8 cellular contexts compared by ENCODE assay signal in the genomic region with DNA sequence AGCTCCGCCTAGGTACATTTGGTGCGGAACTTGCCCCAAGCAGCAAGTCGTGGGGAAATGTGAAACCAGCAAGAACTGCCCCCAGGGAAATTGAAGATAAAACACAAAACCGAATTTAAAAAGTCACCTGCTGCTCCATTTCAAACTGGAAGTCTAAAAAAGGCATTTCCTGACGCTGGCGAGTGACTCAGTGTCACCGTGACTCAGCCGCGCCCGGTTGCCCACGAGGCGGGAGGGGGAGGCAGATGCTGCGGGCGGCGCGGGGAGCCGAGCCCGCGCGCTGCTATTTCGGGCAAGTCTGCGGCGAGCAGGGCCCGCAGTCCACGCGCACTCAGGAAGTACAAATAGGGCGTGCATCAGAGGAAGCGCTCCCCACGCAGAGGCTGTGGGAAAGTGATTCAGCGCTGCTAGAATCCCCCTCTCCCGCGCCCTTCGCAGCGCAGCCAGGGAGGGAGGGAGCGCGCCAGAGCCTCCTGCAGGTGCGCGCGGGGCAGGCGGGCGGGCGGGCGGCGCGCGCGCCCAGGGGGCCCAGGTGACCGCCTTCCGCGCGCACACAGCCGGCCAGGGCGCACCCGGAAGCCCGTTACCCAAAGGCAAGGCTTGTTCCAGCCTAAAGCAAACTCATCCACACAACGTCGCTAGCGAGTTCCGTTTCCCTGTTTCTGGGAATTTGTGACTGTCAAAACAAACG.
DNase-seq lines count a peak whose midpoint lies in the region; ATAC-seq, FAIRE-seq and TF ChIP-seq lines count a peak whose summit lies in the region.

No MANE protein-coding gene starts in this region.

- peak overlapping the region; percentile 61 for H3K27ac Mint-ChIP-seq in endodermal cell

- H3K9ac ChIP-seq in endodermal cell (ENCODE audit: extremely low read depth, low read length, poor library complexity, severe bottlenecking) = peak overlapping the region; percentile 65

- H3K4me2 ChIP-seq in A549 = peak overlapping the region; percentile 89

- H3K27me3 ChIP-seq in endodermal cell (ENCODE audit: control insufficient read depth, insufficient read depth, low read length, poor library complexity, severe bottlenecking) (no peaks in the 10 kb centered on the region), mononuclear cell (ENCODE audit: insufficient read depth, low read length) (peaks cover 2% of the 10 kb centered on the region)

- H3K36me3 Mint-ChIP-seq in endodermal cell (ENCODE audit: low read depth) = no peaks in the 10 kb centered on the region

- H3K27ac ChIP-seq in A549 (peak overlapping the region; percentile 84 to 91), endodermal cell (ENCODE audit: low read depth, low read length) (no peak overlapping the region)

- H3K27me3 Mint-ChIP-seq in endodermal cell (ENCODE audit: insufficient read depth) = peaks cover 4% of the 10 kb centered on the region

- no peak for FAIRE-seq in A549 (lab: Jason Lieb, UNC)

- peaks cover 21% of the 10 kb centered on the region for H3K4me1 Mint-ChIP-seq in endodermal cell

- peak overlapping the region; percentile 70 for H3K4me3 Mint-ChIP-seq in endodermal cell

- DNase-seq in A549 (ENCODE audit: low read depth in 1 of 2, low spot score in 1 of 2) (peak; percentile 57 to 66), NCI-H526 (lab: John Stamatoyannopoulos, UW) (peak; percentile 59 to 88), endodermal cell (peak; percentile 85)
- peak; percentile 19 to 46 for DNase-seq in activated CD8-positive, alpha-beta memory T cell treated with anti-CD3 and anti-CD28 coated beads for 4 hours (ENCODE audit: low read depth in 2 of 2)
- peak; percentile 65 to 66 for DNase-seq in stimulated activated CD8-positive, alpha-beta memory T cell treated with anti-CD3 and anti-CD28 coated beads, Interleukin-15, amount 100 ng/mL, for 48 hours (ENCODE audit: low read depth in 2 of 2)

- peaks cover 1% of the 10 kb centered on the region for H3K9me3 Mint-ChIP-seq in endodermal cell

- H3K4me3 ChIP-seq in A549 (peak overlapping the region; percentile 64), endodermal cell (ENCODE audit: low read length) (peak overlapping the region; percentile 89), mononuclear cell (ENCODE audit: low read length) (peak overlapping the region; percentile 51)

- WGBS in A549 (ENCODE audit: missing lambda C conversion rate) = 1% methylated on average over 4 of the region's 60 CpGs
- 1 to 3% methylated on average over 39 to 60 of the region's 60 CpGs for WGBS in endodermal cell (ENCODE audit: insufficient coverage in 1 of 2, insufficient read length in 1 of 2), 2 experiments

- ATAC-seq in A549 (peak; percentile 85 to 86), GM18870 (IDR thresholded peaks at IDR 0.05; ENCODE audit: unreplicated experiment) (peak; percentile 53), HG03103 (IDR thresholded peaks at IDR 0.05; ENCODE audit: low read depth, unreplicated experiment) (peak; percentile 50)

- no peaks in the 10 kb centered on the region for H3K36me3 ChIP-seq in endodermal cell (ENCODE audit: control insufficient read depth, insufficient read depth, low read length)

- TF ChIP-seq RAD21 in A549 (conservative IDR thresholded peaks at IDR 0.05 in 1 of 2, IDR thresholded peaks at IDR 0.05 in 1 of 2) = 0 out of 5 replicates have a peak, but pooled peaks of 1 of the 2 experiments have one; percentile 10

- peaks cover 7% of the 10 kb centered on the region; the same call in 1 of the 3 replicates for H3K4me1 ChIP-seq in A549
- H3K4me1 ChIP-seq in endodermal cell (ENCODE audit: control insufficient read depth, insufficient read depth, low read length) = peaks cover 9% of the 10 kb centered on the region
- peaks cover 25% of the 10 kb centered on the region for H3K4me1 ChIP-seq in mononuclear cell (ENCODE audit: insufficient read depth, low read length)

- CTCF ChIA-PET in A549 (lab: Yijun Ruan, JAX) = interaction anchor here (0.6 to 3.0 kb wide), 4 partner anchors 9 to 1179 kb away, joined by 3 to 11 read pairs (median 6); no protein-coding TSS in a partner anchor

- no peak for TF ChIP-seq EP300 in A549 (IDR thresholded peaks at IDR 0.05)

- H3K9me3 ChIP-seq in A549 = no peaks in the 10 kb centered on the region
- no peaks in the 10 kb centered on the region for H3K9me3 ChIP-seq in endodermal cell (ENCODE audit: control insufficient read depth, low read length)
- peaks cover 9% of the 10 kb centered on the region for H3K9me3 ChIP-seq in mononuclear cell (ENCODE audit: low read depth, low read length)

- TF ChIP-seq CTCF in A549 (IDR thresholded peaks at IDR 0.05) = no peak; the same call in 2 of the 3 replicates
- TF ChIP-seq CTCF in endodermal cell (conservative IDR thresholded peaks at IDR 0.05) = peak; percentile 9

- no peak for TF ChIP-seq POLR2A in A549 (IDR thresholded peaks at IDR 0.05; ENCODE audit: low read length)

- POLR2A ChIA-PET in A549 (lab: Yijun Ruan, JAX) = no interaction called here

TF ChIP-seq in A549, 52 proteins besides CTCF, POLR2A, EP300 and RAD21 (continues in another document):
- TF ChIP-seq RFX5 (IDR thresholded peaks at IDR 0.05) (no peak), TP53 (CRISPR knock-in tag; IDR thresholded peaks at IDR 0.05) (no peak), ZC3H11A (IDR thresholded peaks at IDR 0.05) (no peak), CEBPB (IDR thresholded peaks at IDR 0.05) (no peak), POLR2AphosphoS2 (conservative IDR thresholded peaks at IDR 0.05; ENCODE audit: low read length) (no peak), HOXB13 (CRISPR knock-in tag; IDR thresholded peaks at IDR 0.05; ENCODE audit: low read depth) (no peak), MYC (IDR thresholded peaks at IDR 0.05; ENCODE audit: borderline replicate concordance, low read length) (peak; percentile 51; the same call in 1 of the 2 replicates), CBX8 (IDR thresholded peaks at IDR 0.05) (no peak), MAZ (IDR thresholded peaks at IDR 0.05; ENCODE audit: borderline replicate concordance, low read depth, low read length) (no peak), HDAC2 (IDR thresholded peaks at IDR 0.05) (no peak), NFE2L2 (conservative IDR thresholded peaks at IDR 0.05; ENCODE audit: low read length) (peak; percentile 22; the same call in 1 of the 2 replicates), JUN (IDR thresholded peaks at IDR 0.05) (no peak), FOXS1 (CRISPR knock-in tag; IDR thresholded peaks at IDR 0.05) (no peak), EHMT2 (IDR thresholded peaks at IDR 0.05; ENCODE audit: low read depth) (no peak), CHD4 (IDR thresholded peaks at IDR 0.05; ENCODE audit: borderline replicate concordance) (no peak)
- TF ChIP-seq, protein P1, sequence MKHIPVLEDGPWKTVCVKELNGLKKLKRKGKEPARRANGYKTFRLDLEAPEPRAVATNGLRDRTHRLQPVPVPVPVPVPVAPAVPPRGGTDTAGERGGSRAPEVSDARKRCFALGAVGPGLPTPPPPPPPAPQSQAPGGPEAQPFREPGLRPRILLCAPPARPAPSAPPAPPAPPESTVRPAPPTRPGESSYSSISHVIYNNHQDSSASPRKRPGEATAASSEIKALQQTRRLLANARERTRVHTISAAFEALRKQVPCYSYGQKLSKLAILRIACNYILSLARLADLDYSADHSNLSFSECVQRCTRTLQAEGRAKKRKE (CRISPR knock-in tag; IDR thresholded peaks at IDR 0.05; ENCODE audit: low read depth) = no peak
- TF ChIP-seq, protein P2, sequence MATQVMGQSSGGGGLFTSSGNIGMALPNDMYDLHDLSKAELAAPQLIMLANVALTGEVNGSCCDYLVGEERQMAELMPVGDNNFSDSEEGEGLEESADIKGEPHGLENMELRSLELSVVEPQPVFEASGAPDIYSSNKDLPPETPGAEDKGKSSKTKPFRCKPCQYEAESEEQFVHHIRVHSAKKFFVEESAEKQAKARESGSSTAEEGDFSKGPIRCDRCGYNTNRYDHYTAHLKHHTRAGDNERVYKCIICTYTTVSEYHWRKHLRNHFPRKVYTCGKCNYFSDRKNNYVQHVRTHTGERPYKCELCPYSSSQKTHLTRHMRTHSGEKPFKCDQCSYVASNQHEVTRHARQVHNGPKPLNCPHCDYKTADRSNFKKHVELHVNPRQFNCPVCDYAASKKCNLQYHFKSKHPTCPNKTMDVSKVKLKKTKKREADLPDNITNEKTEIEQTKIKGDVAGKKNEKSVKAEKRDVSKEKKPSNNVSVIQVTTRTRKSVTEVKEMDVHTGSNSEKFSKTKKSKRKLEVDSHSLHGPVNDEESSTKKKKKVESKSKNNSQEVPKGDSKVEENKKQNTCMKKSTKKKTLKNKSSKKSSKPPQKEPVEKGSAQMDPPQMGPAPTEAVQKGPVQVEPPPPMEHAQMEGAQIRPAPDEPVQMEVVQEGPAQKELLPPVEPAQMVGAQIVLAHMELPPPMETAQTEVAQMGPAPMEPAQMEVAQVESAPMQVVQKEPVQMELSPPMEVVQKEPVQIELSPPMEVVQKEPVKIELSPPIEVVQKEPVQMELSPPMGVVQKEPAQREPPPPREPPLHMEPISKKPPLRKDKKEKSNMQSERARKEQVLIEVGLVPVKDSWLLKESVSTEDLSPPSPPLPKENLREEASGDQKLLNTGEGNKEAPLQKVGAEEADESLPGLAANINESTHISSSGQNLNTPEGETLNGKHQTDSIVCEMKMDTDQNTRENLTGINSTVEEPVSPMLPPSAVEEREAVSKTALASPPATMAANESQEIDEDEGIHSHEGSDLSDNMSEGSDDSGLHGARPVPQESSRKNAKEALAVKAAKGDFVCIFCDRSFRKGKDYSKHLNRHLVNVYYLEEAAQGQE (IDR thresholded peaks at IDR 0.05) = no peak
- TF ChIP-seq, protein P3, sequence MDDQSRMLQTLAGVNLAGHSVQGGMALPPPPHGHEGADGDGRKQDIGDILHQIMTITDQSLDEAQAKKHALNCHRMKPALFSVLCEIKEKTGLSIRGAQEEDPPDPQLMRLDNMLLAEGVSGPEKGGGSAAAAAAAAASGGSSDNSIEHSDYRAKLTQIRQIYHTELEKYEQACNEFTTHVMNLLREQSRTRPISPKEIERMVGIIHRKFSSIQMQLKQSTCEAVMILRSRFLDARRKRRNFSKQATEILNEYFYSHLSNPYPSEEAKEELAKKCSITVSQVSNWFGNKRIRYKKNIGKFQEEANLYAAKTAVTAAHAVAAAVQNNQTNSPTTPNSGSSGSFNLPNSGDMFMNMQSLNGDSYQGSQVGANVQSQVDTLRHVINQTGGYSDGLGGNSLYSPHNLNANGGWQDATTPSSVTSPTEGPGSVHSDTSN (IDR thresholded peaks at IDR 0.05) = no peak
- TF ChIP-seq, protein P4, sequence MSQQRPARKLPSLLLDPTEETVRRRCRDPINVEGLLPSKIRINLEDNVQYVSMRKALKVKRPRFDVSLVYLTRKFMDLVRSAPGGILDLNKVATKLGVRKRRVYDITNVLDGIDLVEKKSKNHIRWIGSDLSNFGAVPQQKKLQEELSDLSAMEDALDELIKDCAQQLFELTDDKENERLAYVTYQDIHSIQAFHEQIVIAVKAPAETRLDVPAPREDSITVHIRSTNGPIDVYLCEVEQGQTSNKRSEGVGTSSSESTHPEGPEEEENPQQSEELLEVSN (IDR thresholded peaks at IDR 0.05; ENCODE audit: borderline replicate concordance, low read depth) = no peak

Comparison
In these comparisons a context has a peak if more than half of its experiments do, and no peak if none do; other contexts are left out.
1. DNase-seq: peak in every context shown above with its lines; median percentile 85 in endodermal cell; 74 in NCI-H526; 66 in stimulated activated CD8-positive, alpha-beta memory T cell treated with anti-CD3 and anti-CD28 coated beads, Interleukin-15, amount 100 ng/mL, for 48 hours; 62 in A549; 32 in activated CD8-positive, alpha-beta memory T cell treated with anti-CD3 and anti-CD28 coated beads for 4 hours.